1 cellular context compared by ENCODE assay signal in genomic region chr6:138593100-138593877, GRCh38.
TF ChIP-seq lines count a peak whose summit lies in the region.

No MANE protein-coding gene starts in this region.

TF ChIP-seq in HepG2, 621 proteins besides CTCF, POLR2A, EP300 and RAD21 (continued from another document and continues in another):
- TF ChIP-seq NPAS2 (CRISPR knock-in tag; IDR thresholded peaks at IDR 0.05; ENCODE audit: borderline replicate concordance) = no peak
- peak; percentile 73 for TF ChIP-seq TAF1 (CRISPR knock-in tag; IDR thresholded peaks at IDR 0.05)
- no peak for TF ChIP-seq ZBTB20 (CRISPR knock-in tag; IDR thresholded peaks at IDR 0.05; ENCODE audit: borderline replicate concordance, low read depth)
- TF ChIP-seq KLF9 (CRISPR knock-in tag; IDR thresholded peaks at IDR 0.05; ENCODE audit: low read depth) = peak; percentile 42; the same call in 1 of the 2 replicates
- no peak for TF ChIP-seq MBD4 (IDR thresholded peaks at IDR 0.05; ENCODE audit: borderline replicate concordance, low read length)
- no peak for TF ChIP-seq ZNF430 (CRISPR knock-in tag; IDR thresholded peaks at IDR 0.05)
- TF ChIP-seq ZC3H4 (CRISPR knock-in tag; IDR thresholded peaks at IDR 0.05; ENCODE audit: borderline replicate concordance) = no peak
- no peak; a peak in 1 of 4 replicates for TF ChIP-seq NR2F1 (CRISPR knock-in tag; IDR thresholded peaks at IDR 0.05)
- TF ChIP-seq ZFAT (CRISPR knock-in tag; conservative IDR thresholded peaks at IDR 0.05) = no peak
- TF ChIP-seq FLYWCH1 (CRISPR knock-in tag; IDR thresholded peaks at IDR 0.05) = no peak
- TF ChIP-seq, protein P1, sequence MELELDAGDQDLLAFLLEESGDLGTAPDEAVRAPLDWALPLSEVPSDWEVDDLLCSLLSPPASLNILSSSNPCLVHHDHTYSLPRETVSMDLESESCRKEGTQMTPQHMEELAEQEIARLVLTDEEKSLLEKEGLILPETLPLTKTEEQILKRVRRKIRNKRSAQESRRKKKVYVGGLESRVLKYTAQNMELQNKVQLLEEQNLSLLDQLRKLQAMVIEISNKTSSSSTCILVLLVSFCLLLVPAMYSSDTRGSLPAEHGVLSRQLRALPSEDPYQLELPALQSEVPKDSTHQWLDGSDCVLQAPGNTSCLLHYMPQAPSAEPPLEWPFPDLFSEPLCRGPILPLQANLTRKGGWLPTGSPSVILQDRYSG (CRISPR knock-in tag; IDR thresholded peaks at IDR 0.05) = no peak
- TF ChIP-seq RARA (CRISPR knock-in tag; IDR thresholded peaks at IDR 0.05) = peak; percentile 19; the same call in 1 of the 2 replicates
- no peak for TF ChIP-seq ZNF468 (CRISPR knock-in tag; IDR thresholded peaks at IDR 0.05)
- no peak for TF ChIP-seq XBP1 (CRISPR knock-in tag; IDR thresholded peaks at IDR 0.05)
- no peak for TF ChIP-seq IKZF1 (IDR thresholded peaks at IDR 0.05)
- peak; percentile 74; the same call in 1 of the 3 replicates for TF ChIP-seq MXI1 (IDR thresholded peaks at IDR 0.05; ENCODE audit: borderline replicate concordance, low read depth, low read length)
- 0 out of 2 replicates have a peak, but pooled peaks have one; percentile 10 for TF ChIP-seq ZNF510 (CRISPR knock-in tag; IDR thresholded peaks at IDR 0.05; ENCODE audit: low read depth)
- TF ChIP-seq TOPORS (CRISPR knock-in tag; IDR thresholded peaks at IDR 0.05) = no peak
- TF ChIP-seq GLMP (CRISPR knock-in tag; IDR thresholded peaks at IDR 0.05; ENCODE audit: borderline replicate concordance) = no peak
- TF ChIP-seq ZNF484 (CRISPR knock-in tag; IDR thresholded peaks at IDR 0.05; ENCODE audit: borderline replicate concordance, low read depth) = no peak
- TF ChIP-seq, protein P2, sequence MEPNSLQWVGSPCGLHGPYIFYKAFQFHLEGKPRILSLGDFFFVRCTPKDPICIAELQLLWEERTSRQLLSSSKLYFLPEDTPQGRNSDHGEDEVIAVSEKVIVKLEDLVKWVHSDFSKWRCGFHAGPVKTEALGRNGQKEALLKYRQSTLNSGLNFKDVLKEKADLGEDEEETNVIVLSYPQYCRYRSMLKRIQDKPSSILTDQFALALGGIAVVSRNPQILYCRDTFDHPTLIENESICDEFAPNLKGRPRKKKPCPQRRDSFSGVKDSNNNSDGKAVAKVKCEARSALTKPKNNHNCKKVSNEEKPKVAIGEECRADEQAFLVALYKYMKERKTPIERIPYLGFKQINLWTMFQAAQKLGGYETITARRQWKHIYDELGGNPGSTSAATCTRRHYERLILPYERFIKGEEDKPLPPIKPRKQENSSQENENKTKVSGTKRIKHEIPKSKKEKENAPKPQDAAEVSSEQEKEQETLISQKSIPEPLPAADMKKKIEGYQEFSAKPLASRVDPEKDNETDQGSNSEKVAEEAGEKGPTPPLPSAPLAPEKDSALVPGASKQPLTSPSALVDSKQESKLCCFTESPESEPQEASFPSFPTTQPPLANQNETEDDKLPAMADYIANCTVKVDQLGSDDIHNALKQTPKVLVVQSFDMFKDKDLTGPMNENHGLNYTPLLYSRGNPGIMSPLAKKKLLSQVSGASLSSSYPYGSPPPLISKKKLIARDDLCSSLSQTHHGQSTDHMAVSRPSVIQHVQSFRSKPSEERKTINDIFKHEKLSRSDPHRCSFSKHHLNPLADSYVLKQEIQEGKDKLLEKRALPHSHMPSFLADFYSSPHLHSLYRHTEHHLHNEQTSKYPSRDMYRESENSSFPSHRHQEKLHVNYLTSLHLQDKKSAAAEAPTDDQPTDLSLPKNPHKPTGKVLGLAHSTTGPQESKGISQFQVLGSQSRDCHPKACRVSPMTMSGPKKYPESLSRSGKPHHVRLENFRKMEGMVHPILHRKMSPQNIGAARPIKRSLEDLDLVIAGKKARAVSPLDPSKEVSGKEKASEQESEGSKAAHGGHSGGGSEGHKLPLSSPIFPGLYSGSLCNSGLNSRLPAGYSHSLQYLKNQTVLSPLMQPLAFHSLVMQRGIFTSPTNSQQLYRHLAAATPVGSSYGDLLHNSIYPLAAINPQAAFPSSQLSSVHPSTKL (CRISPR knock-in tag; IDR thresholded peaks at IDR 0.05) = peak; percentile 90
- TF ChIP-seq ZBTB43 (CRISPR knock-in tag; conservative IDR thresholded peaks at IDR 0.05) = no peak
- no peak; the same call in 1 of the 2 replicates for TF ChIP-seq ZNF687 (CRISPR knock-in tag; IDR thresholded peaks at IDR 0.05)
- no peak for TF ChIP-seq ZNF572 (CRISPR knock-in tag; IDR thresholded peaks at IDR 0.05)
- no peak for TF ChIP-seq ZNF260 (CRISPR knock-in tag; IDR thresholded peaks at IDR 0.05; ENCODE audit: borderline replicate concordance, low read depth)
- TF ChIP-seq ZNF441 (CRISPR knock-in tag; IDR thresholded peaks at IDR 0.05; ENCODE audit: borderline replicate concordance) = peak; percentile 46; the same call in 1 of the 2 replicates
- no peak for TF ChIP-seq HMGA1 (CRISPR knock-in tag; conservative IDR thresholded peaks at IDR 0.05)
- no peak for TF ChIP-seq ZBTB14 (CRISPR knock-in tag; IDR thresholded peaks at IDR 0.05)
- TF ChIP-seq SRSF9 (IDR thresholded peaks at IDR 0.05; ENCODE audit: borderline replicate concordance, insufficient read depth, low read depth, low read length, poor library complexity, severe bottlenecking) = no peak
- TF ChIP-seq RXRA (CRISPR knock-in tag; IDR thresholded peaks at IDR 0.05) = peak; percentile 68; the same call in 1 of the 2 replicates
- TF ChIP-seq MBNL3 (CRISPR knock-in tag; conservative IDR thresholded peaks at IDR 0.05) = no peak
- TF ChIP-seq IKZF4 (CRISPR knock-in tag; IDR thresholded peaks at IDR 0.05; ENCODE audit: borderline replicate concordance, low read depth, not compliant biosample characterization) = no peak
- TF ChIP-seq ZXDC (CRISPR knock-in tag; IDR thresholded peaks at IDR 0.05) = no peak
- TF ChIP-seq ZNF550 (CRISPR knock-in tag; IDR thresholded peaks at IDR 0.05; ENCODE audit: borderline replicate concordance) = no peak
- no peak for TF ChIP-seq ZNF17 (CRISPR knock-in tag; IDR thresholded peaks at IDR 0.05)
- no peak; the same call in 1 of the 2 replicates for TF ChIP-seq ZFP90 (CRISPR knock-in tag; IDR thresholded peaks at IDR 0.05; ENCODE audit: borderline replicate concordance)
- TF ChIP-seq, protein P3, sequence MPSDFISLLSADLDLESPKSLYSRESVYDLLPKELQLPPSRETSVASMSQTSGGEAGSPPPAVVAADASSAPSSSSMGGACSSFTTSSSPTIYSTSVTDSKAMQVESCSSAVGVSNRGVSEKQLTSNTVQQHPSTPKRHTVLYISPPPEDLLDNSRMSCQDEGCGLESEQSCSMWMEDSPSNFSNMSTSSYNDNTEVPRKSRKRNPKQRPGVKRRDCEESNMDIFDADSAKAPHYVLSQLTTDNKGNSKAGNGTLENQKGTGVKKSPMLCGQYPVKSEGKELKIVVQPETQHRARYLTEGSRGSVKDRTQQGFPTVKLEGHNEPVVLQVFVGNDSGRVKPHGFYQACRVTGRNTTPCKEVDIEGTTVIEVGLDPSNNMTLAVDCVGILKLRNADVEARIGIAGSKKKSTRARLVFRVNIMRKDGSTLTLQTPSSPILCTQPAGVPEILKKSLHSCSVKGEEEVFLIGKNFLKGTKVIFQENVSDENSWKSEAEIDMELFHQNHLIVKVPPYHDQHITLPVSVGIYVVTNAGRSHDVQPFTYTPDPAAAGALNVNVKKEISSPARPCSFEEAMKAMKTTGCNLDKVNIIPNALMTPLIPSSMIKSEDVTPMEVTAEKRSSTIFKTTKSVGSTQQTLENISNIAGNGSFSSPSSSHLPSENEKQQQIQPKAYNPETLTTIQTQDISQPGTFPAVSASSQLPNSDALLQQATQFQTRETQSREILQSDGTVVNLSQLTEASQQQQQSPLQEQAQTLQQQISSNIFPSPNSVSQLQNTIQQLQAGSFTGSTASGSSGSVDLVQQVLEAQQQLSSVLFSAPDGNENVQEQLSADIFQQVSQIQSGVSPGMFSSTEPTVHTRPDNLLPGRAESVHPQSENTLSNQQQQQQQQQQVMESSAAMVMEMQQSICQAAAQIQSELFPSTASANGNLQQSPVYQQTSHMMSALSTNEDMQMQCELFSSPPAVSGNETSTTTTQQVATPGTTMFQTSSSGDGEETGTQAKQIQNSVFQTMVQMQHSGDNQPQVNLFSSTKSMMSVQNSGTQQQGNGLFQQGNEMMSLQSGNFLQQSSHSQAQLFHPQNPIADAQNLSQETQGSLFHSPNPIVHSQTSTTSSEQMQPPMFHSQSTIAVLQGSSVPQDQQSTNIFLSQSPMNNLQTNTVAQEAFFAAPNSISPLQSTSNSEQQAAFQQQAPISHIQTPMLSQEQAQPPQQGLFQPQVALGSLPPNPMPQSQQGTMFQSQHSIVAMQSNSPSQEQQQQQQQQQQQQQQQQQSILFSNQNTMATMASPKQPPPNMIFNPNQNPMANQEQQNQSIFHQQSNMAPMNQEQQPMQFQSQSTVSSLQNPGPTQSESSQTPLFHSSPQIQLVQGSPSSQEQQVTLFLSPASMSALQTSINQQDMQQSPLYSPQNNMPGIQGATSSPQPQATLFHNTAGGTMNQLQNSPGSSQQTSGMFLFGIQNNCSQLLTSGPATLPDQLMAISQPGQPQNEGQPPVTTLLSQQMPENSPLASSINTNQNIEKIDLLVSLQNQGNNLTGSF (CRISPR knock-in tag; IDR thresholded peaks at IDR 0.05) = no peak
- TF ChIP-seq MEIS1 (CRISPR knock-in tag; IDR thresholded peaks at IDR 0.05; ENCODE audit: borderline replicate concordance) = no peak
- TF ChIP-seq ZNF709 (CRISPR knock-in tag; IDR thresholded peaks at IDR 0.05) = no peak
- TF ChIP-seq CBX2 (IDR thresholded peaks at IDR 0.05; ENCODE audit: low read depth, low read length) = no peak
- no peak for TF ChIP-seq CBX2 (CRISPR knock-in tag; IDR thresholded peaks at IDR 0.05; ENCODE audit: low read depth)
- no peak for TF ChIP-seq ZNF781 (CRISPR knock-in tag; IDR thresholded peaks at IDR 0.05; ENCODE audit: borderline replicate concordance, not compliant biosample characterization)
- no peak for TF ChIP-seq ZC3H13 (CRISPR knock-in tag; IDR thresholded peaks at IDR 0.05)
- no peak for TF ChIP-seq MED13 (CRISPR knock-in tag; IDR thresholded peaks at IDR 0.05)
